ENCODE assay signal across 1 cellular context in genomic region chr3:100526613-100527346, GRCh38.
TF ChIP-seq lines count a peak whose summit lies in the region.

No MANE protein-coding gene starts in this region.

TF ChIP-seq in GM23338, 12 proteins besides CTCF, POLR2A, EP300 and RAD21 (continued from another document):
- TF ChIP-seq ZNF462 (CRISPR knock-in tag; IDR thresholded peaks at IDR 0.05) (no peak), NANOG (IDR thresholded peaks at IDR 0.05; ENCODE audit: borderline replicate concordance) (no peak), REST (IDR thresholded peaks at IDR 0.05; ENCODE audit: unreplicated experiment) (no peak), ZNF114 (CRISPR knock-in tag; IDR thresholded peaks at IDR 0.05) (no peak), JUNB (IDR thresholded peaks at IDR 0.05; ENCODE audit: unreplicated experiment) (no peak), EZH2phosphoT487 (IDR thresholded peaks at IDR 0.05; ENCODE audit: unreplicated experiment) (no peak), ZNF331 (CRISPR knock-in tag; IDR thresholded peaks at IDR 0.05; ENCODE audit: low read depth) (no peak)
